Comparison of ENCODE assay signal across 1 cellular context in genomic region chr13:43574601-43575000, GRCh38.
TF ChIP-seq lines count a peak whose summit lies in the region.

No MANE protein-coding gene starts in this region.

TF ChIP-seq in HepG2, 621 proteins besides CTCF, POLR2A, EP300 and RAD21 (continued from another document):
- TF ChIP-seq ZBTB40 (IDR thresholded peaks at IDR 0.05): no peak
- TF ChIP-seq ZBTB40 (CRISPR knock-in tag; IDR thresholded peaks at IDR 0.05): no peak
- no peak for TF ChIP-seq HOMEZ (CRISPR knock-in tag; IDR thresholded peaks at IDR 0.05; ENCODE audit: low read depth)
- TF ChIP-seq ZBED4 (CRISPR knock-in tag; IDR thresholded peaks at IDR 0.05; ENCODE audit: borderline replicate concordance): no peak
- no peak for TF ChIP-seq JUNB (CRISPR knock-in tag; IDR thresholded peaks at IDR 0.05; ENCODE audit: borderline replicate concordance)
- no peak for TF ChIP-seq SOX13 (IDR thresholded peaks at IDR 0.05)
- TF ChIP-seq SOX13 (CRISPR knock-in tag; conservative IDR thresholded peaks at IDR 0.05 in 1 of 2, IDR thresholded peaks at IDR 0.05 in 1 of 2): no peak
- TF ChIP-seq KDM5A (IDR thresholded peaks at IDR 0.05; ENCODE audit: borderline replicate concordance, low read length): no peak
- TF ChIP-seq KDM2A (CRISPR knock-in tag; IDR thresholded peaks at IDR 0.05; ENCODE audit: borderline replicate concordance, low read depth): no peak
- TF ChIP-seq FOXO1 (CRISPR knock-in tag; IDR thresholded peaks at IDR 0.05): no peak
- no peak for TF ChIP-seq ZNF329 (CRISPR knock-in tag; IDR thresholded peaks at IDR 0.05; ENCODE audit: low read depth)
- TF ChIP-seq ZFP82 (CRISPR knock-in tag; IDR thresholded peaks at IDR 0.05; ENCODE audit: borderline replicate concordance): no peak
TF ChIP-seq in HepG2: peak in this region for 0.
